11 cellular contexts compared by ENCODE assay signal in genomic region chr2:182951948-182952663, GRCh38.
DNase-seq lines count a peak whose midpoint lies in the region; ATAC-seq, FAIRE-seq and TF ChIP-seq lines count a peak whose summit lies in the region.
"Had no signal": no experiment of that assay in that cellular context is flagged by ENCODE, and none has a peak within 500 bp of the region (broad histone marks: within the 10 kb centered on the region; RNA-seq: fewer than 3 reads in every experiment).

No MANE protein-coding gene starts in this region.

- FAIRE-seq in GM12878 (lab: Jason Lieb, UNC) = no peak
- FAIRE-seq: H54, TTC549 had no signal

- no peaks in the 10 kb centered on the region for H3K79me2 ChIP-seq in GM12878 (ENCODE audit: control insufficient read depth, insufficient read depth, low read length)

- intact Hi-C loops in GM12878 (cut with micrococcal nuclease; ENCODE audit: unreplicated experiment) = no loop called here

- H3K36me3 ChIP-seq in GM12878 (ENCODE audit: control insufficient read depth in 2 of 2, insufficient read depth in 2 of 2, low read length in 1 of 2) = no peaks in the 10 kb centered on the region

- no peaks in the 10 kb centered on the region for H4K20me1 ChIP-seq in GM12878 (ENCODE audit: control insufficient read depth, insufficient read depth)

- no peak for TF ChIP-seq CTCF in GM13977 (IDR thresholded peaks at IDR 0.05; ENCODE audit: extremely low read depth, insufficient read depth, missing control alignments)
- TF ChIP-seq CTCF in GM12878 (IDR thresholded peaks at IDR 0.05 in 2 of 3, conservative IDR thresholded peaks at IDR 0.05 in 1 of 3; ENCODE audit: control insufficient read depth in 2 of 3, extremely low read depth in 1 of 3, insufficient read depth in 1 of 3, low read depth in 3 of 3, low read length in 3 of 3) = no peak

- no peak overlapping the region for H3K4me3 ChIP-seq in GM12878

- TF ChIP-seq RAD21 in GM12878 (IDR thresholded peaks at IDR 0.05; ENCODE audit: insufficient read depth, low read depth, low read length) = no peak

- WGBS in GM12878 (ENCODE audit: insufficient coverage, insufficient replicate concordance, low lambda C conversion rate, missing lambda C conversion rate) = 82% methylated on average over 3 of the region's 3 CpGs

- H3K27me3 ChIP-seq in GM12878 (replicated peaks in 1 of 2; ENCODE audit: control insufficient read depth in 2 of 2, insufficient read depth in 2 of 2, low read length in 1 of 2) = no peaks in the 10 kb centered on the region

- no peak overlapping the region for H3K27ac ChIP-seq in GM12878 (ENCODE audit: control insufficient read depth, insufficient read depth)

- no peak for TF ChIP-seq EP300 in GM12878 (IDR thresholded peaks at IDR 0.05; ENCODE audit: borderline replicate concordance in 1 of 2, control insufficient read depth in 1 of 2, low read depth in 2 of 2, low read length in 2 of 2)

- TF ChIP-seq POLR2A in GM12878 (IDR thresholded peaks at IDR 0.05; ENCODE audit: low read depth, low read length) = no peak

- SMC1A ChIA-PET in GM12878 (lab: Charles Lee; ENCODE audit: uncharacterized antibody, unreplicated experiment) = interaction anchor here (0.7 to 1.1 kb wide), 3 partner anchors 21 to 48 kb away, joined by 3 to 4 read pairs (median 3); no protein-coding TSS in a partner anchor

- DNase-seq in GM13977 (ENCODE audit: low spot score) (peak; percentile 16), GM12878 (ENCODE audit: low read depth, low spot score) (no peak), SKM-1 treated with dmso at 0.1 percent for 144 hours (lab: John Stamatoyannopoulos, UW; ENCODE audit: unreplicated experiment) (no peak), dermis blood vessel endothelial cell (no peak), AML-193 (lab: John Stamatoyannopoulos, UW) (no peak)
- DNase-seq: mesenchymal stem cell had no signal

- POLR2A ChIA-PET in GM12878 (lab: Charles Lee) = no interaction called here

- H2AFZ ChIP-seq in GM12878 (ENCODE audit: control insufficient read depth, low read depth, low read length) = no peak overlapping the region

- H3K9ac ChIP-seq in GM12878 (ENCODE audit: control insufficient read depth, insufficient read depth, low read length) = no peak overlapping the region

- CTCF ChIA-PET in GM12878 (lab: Yijun Ruan, JAX) = interaction anchor here (0.6 to 2.8 kb wide), 2 partner anchors 28 to 769 kb away, joined by 3 to 15 read pairs; no protein-coding TSS in a partner anchor

- BruUV-seq in GM12878 (replicated peaks; lab: Mats Ljungman, UMichigan) = no TSS peak

- peak; percentile 69 for ATAC-seq in GM21381 (IDR thresholded peaks at IDR 0.05; ENCODE audit: unreplicated experiment)
- peak; percentile 46 for ATAC-seq in HG03103 (IDR thresholded peaks at IDR 0.05; ENCODE audit: low read depth, unreplicated experiment)
- ATAC-seq in GM12878 = peak; percentile 75
- no peak for ATAC-seq in GM21360 (IDR thresholded peaks at IDR 0.05; ENCODE audit: unreplicated experiment)

- RAD21 ChIA-PET in GM12878 (lab: Charles Lee; ENCODE audit: unreplicated experiment) = no interaction called here

- in situ Hi-C loops in GM13977 (cut with MboI; ENCODE audit: low pct_unique_long_range_greater_than_20kb, low sequenced_read_pairs, unreplicated experiment) (no loop called here), GM12878 (cut with MboI) (no loop called here)

- H3K4me1 ChIP-seq in GM12878 (ENCODE audit: control insufficient read depth, insufficient read depth, low read length) = no peaks in the 10 kb centered on the region

- H3K4me2 ChIP-seq in GM12878 (ENCODE audit: control insufficient read depth, insufficient read depth) = no peak overlapping the region

- no peaks in the 10 kb centered on the region for H3K9me3 ChIP-seq in GM12878 (replicated peaks; ENCODE audit: control insufficient read depth, insufficient read depth, low read length)

TF ChIP-seq in GM12878, 131 proteins besides CTCF, POLR2A, EP300 and RAD21:
- TF ChIP-seq YY1 (IDR thresholded peaks at IDR 0.05; ENCODE audit: low read depth, low read length) (no peak), RUNX3 (IDR thresholded peaks at IDR 0.05; ENCODE audit: low read length) (peak; percentile 75)
TF ChIP-seq in GM12878: peak in this region for 1.
